ENCODE assay signal across 18 cellular contexts in the genomic region with DNA sequence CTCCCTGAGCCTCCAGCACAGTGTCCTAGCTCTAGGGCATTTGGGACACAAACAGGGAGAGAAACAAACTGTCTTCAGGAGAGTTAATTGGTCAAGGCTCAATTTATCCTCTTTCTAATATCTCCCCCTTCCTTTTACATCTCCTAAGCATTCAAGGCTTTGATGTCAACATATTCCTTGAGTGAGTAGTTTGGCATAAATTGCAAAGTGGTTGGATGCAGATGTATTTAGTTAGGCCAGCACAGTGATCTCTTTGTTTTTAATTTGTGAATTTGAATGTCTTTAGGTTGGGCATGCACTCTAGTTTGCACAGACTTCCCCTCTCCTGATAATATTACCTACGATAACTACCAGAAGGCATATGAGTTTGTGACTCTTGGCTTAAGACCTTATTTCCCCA. TPM values are rescaled to one million over a fixed set of nuclear protein-coding genes. Genes with fewer than 3 reads are reported as not detected.
"Had no signal": no experiment of that assay in that cellular context is flagged by ENCODE, and none has a peak within 500 bp of the region (broad histone marks: within the 10 kb centered on the region; RNA-seq: fewer than 3 reads in every experiment).

No MANE protein-coding gene starts in this region.

- FAIRE-seq: islet of Langerhans, pancreas, TTC549 had no signal

- H3K36me3 ChIP-seq: adrenal gland, gastrocnemius medialis, neutrophil, pancreas, upper lobe of right lung had no signal

- H3K9me3 ChIP-seq: adrenal gland, gastrocnemius medialis, neutrophil, pancreas, upper lobe of right lung had no signal

- H3K4me3 ChIP-seq: adrenal gland, coronary artery, gastrocnemius medialis, pancreas, upper lobe of right lung had no signal

- H3K27ac ChIP-seq: adrenal gland, coronary artery, epithelial cell of prostate, gastrocnemius medialis, neutrophil, pancreas, upper lobe of right lung had no signal

- DNase-seq: activated CD4-positive, alpha-beta T cell treated with anti-CD3 and anti-CD28 coated beads for 1 hour; adrenal gland; cerebellar nuclear complex; gastrocnemius medialis; natural killer cell; pancreas; right cardiac atrium; stimulated activated CD4-positive, alpha-beta T cell treated with anti-CD3 and anti-CD28 coated beads, Interleukin-12 subunit alpha, Interleukin-12 subunit beta, amount 100 ng/mL, for 4 hours; stimulated activated CD4-positive, alpha-beta T cell treated with anti-CD3 and anti-CD28 coated beads, Interleukin-4, amount 100 ng/mL, for 4 hours; stimulated activated naive CD8-positive, alpha-beta T cell treated with anti-CD3 and anti-CD28 coated beads, Interleukin-15, Interleukin-2, amounts not matched to agents 100 U/mL and 50 U/mL, for 24 hours; upper lobe of right lung had no signal

- H3K27me3 ChIP-seq: adrenal gland, gastrocnemius medialis, pancreas, upper lobe of right lung had no signal

- H3K4me1 ChIP-seq: adrenal gland, pancreas, upper lobe of right lung had no signal

RNA-seq across cellular contexts. Expression of a gene that starts 12.5 kb away (rescaled TPM):
- total RNA-seq: activated T-helper 17 cell treated with anti-CD3 and anti-CD28 coated beads, Interleukin-2, amount 50 U/mL, for 72 hours; T-cell had no signal
